ENCODE assay signal across 1 cellular context in the genomic region with DNA sequence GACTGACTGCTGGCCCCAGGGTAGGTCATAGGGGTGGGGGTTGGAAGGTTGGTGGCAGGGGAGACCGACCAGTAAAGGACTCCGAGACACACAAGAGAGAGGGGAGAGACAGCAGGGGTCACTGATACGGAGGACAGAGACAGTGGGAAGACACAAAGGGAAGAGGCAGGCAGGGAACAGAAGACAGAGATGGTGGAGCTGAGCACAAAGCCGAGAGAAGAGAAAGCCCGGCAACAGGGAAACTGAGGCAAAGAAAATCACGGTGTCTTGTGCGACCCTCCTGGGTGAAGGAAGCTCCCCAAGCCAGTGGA.
TF ChIP-seq lines count a peak whose summit lies in the region.

No MANE protein-coding gene starts in this region.

TF ChIP-seq in WTC11, 78 proteins besides CTCF, POLR2A, EP300 and RAD21 (continued from another document):
- TF ChIP-seq, protein P1, sequence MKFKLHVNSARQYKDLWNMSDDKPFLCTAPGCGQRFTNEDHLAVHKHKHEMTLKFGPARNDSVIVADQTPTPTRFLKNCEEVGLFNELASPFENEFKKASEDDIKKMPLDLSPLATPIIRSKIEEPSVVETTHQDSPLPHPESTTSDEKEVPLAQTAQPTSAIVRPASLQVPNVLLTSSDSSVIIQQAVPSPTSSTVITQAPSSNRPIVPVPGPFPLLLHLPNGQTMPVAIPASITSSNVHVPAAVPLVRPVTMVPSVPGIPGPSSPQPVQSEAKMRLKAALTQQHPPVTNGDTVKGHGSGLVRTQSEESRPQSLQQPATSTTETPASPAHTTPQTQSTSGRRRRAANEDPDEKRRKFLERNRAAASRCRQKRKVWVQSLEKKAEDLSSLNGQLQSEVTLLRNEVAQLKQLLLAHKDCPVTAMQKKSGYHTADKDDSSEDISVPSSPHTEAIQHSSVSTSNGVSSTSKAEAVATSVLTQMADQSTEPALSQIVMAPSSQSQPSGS (CRISPR knock-in tag; IDR thresholded peaks at IDR 0.05; ENCODE audit: borderline replicate concordance, low read depth), result no peak
- TF ChIP-seq, protein P2, sequence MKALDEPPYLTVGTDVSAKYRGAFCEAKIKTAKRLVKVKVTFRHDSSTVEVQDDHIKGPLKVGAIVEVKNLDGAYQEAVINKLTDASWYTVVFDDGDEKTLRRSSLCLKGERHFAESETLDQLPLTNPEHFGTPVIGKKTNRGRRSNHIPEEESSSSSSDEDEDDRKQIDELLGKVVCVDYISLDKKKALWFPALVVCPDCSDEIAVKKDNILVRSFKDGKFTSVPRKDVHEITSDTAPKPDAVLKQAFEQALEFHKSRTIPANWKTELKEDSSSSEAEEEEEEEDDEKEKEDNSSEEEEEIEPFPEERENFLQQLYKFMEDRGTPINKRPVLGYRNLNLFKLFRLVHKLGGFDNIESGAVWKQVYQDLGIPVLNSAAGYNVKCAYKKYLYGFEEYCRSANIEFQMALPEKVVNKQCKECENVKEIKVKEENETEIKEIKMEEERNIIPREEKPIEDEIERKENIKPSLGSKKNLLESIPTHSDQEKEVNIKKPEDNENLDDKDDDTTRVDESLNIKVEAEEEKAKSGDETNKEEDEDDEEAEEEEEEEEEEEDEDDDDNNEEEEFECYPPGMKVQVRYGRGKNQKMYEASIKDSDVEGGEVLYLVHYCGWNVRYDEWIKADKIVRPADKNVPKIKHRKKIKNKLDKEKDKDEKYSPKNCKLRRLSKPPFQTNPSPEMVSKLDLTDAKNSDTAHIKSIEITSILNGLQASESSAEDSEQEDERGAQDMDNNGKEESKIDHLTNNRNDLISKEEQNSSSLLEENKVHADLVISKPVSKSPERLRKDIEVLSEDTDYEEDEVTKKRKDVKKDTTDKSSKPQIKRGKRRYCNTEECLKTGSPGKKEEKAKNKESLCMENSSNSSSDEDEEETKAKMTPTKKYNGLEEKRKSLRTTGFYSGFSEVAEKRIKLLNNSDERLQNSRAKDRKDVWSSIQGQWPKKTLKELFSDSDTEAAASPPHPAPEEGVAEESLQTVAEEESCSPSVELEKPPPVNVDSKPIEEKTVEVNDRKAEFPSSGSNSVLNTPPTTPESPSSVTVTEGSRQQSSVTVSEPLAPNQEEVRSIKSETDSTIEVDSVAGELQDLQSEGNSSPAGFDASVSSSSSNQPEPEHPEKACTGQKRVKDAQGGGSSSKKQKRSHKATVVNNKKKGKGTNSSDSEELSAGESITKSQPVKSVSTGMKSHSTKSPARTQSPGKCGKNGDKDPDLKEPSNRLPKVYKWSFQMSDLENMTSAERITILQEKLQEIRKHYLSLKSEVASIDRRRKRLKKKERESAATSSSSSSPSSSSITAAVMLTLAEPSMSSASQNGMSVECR (CRISPR knock-in tag; IDR thresholded peaks at IDR 0.05; ENCODE audit: borderline replicate concordance), result no peak
- TF ChIP-seq, protein P3, sequence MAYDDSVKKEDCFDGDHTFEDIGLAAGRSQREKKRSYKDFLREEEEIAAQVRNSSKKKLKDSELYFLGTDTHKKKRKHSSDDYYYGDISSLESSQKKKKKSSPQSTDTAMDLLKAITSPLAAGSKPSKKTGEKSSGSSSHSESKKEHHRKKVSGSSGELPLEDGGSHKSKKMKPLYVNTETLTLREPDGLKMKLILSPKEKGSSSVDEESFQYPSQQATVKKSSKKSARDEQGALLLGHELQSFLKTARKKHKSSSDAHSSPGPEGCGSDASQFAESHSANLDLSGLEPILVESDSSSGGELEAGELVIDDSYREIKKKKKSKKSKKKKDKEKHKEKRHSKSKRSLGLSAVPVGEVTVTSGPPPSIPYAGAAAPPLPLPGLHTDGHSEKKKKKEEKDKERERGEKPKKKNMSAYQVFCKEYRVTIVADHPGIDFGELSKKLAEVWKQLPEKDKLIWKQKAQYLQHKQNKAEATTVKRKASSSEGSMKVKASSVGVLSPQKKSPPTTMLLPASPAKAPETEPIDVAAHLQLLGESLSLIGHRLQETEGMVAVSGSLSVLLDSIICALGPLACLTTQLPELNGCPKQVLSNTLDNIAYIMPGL (CRISPR knock-in tag; IDR thresholded peaks at IDR 0.05), result no peak
- TF ChIP-seq, protein P4, sequence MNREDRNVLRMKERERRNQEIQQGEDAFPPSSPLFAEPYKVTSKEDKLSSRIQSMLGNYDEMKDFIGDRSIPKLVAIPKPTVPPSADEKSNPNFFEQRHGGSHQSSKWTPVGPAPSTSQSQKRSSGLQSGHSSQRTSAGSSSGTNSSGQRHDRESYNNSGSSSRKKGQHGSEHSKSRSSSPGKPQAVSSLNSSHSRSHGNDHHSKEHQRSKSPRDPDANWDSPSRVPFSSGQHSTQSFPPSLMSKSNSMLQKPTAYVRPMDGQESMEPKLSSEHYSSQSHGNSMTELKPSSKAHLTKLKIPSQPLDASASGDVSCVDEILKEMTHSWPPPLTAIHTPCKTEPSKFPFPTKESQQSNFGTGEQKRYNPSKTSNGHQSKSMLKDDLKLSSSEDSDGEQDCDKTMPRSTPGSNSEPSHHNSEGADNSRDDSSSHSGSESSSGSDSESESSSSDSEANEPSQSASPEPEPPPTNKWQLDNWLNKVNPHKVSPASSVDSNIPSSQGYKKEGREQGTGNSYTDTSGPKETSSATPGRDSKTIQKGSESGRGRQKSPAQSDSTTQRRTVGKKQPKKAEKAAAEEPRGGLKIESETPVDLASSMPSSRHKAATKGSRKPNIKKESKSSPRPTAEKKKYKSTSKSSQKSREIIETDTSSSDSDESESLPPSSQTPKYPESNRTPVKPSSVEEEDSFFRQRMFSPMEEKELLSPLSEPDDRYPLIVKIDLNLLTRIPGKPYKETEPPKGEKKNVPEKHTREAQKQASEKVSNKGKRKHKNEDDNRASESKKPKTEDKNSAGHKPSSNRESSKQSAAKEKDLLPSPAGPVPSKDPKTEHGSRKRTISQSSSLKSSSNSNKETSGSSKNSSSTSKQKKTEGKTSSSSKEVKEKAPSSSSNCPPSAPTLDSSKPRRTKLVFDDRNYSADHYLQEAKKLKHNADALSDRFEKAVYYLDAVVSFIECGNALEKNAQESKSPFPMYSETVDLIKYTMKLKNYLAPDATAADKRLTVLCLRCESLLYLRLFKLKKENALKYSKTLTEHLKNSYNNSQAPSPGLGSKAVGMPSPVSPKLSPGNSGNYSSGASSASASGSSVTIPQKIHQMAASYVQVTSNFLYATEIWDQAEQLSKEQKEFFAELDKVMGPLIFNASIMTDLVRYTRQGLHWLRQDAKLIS (CRISPR knock-in tag; IDR thresholded peaks at IDR 0.05; ENCODE audit: borderline replicate concordance), result no peak
- TF ChIP-seq, protein P5, sequence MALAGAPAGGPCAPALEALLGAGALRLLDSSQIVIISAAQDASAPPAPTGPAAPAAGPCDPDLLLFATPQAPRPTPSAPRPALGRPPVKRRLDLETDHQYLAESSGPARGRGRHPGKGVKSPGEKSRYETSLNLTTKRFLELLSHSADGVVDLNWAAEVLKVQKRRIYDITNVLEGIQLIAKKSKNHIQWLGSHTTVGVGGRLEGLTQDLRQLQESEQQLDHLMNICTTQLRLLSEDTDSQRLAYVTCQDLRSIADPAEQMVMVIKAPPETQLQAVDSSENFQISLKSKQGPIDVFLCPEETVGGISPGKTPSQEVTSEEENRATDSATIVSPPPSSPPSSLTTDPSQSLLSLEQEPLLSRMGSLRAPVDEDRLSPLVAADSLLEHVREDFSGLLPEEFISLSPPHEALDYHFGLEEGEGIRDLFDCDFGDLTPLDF (CRISPR knock-in tag; IDR thresholded peaks at IDR 0.05), result no peak
- TF ChIP-seq, protein P6, sequence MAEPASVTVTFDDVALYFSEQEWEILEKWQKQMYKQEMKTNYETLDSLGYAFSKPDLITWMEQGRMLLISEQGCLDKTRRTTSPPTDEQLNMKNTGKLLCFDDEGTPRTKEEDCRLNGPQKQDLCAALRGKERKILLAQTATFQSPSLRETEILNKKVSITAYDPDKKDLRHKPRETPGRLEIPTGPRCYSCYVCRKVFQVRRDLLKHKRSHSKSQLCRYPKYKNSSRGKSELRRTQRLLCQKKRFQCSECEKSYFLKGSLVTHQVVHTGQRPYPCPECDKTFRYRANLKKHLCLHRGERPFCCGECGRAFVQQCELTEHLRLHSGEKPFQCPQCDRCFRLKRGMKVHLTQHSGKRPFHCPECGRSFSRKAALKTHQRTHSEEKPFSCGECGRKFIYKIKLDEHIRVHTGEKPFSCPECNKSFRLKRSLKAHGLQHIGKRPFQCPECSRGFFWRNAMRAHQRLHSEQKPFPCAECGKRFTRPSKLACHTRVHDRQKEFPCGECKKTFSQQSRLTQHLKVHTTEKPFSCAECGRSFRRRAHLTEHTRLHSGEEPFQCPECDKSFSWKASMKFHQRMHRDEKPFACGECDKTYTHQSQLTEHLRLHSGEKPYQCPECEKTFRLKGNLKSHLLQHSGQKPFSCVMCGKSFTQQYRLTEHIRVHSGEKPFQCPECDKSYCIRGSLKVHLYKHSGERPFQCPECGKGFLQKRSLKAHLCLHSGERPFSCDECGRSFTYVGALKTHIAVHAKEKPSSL (CRISPR knock-in tag; conservative IDR thresholded peaks at IDR 0.05), result no peak
